ENCODE assay signal across 18 cellular contexts in the genomic region with DNA sequence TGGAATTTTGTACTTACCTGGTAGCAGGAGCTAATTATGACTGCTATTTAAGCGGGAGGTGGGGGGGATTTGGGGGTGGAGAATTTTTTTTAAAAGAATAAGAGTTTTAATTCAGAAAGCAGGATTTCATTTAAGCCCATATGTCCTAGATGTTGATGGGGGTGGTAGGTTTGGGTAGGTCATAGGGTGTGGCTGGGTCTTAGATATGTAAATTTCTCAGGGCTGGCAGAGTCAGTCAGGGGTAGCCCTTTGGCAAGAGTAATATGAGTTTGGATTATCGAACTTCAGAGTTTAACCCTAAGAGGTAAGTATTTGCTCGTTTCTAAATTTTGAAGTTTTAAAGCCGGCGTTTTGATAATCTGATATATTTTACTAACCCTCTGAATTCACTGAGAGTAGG. TPM values are rescaled to one million over a fixed set of nuclear protein-coding genes. Genes with fewer than 3 reads are reported as not detected.
A peak's percentile ranks its signal among the peaks of the same experiment; 100 is the strongest.
DNase-seq lines count a peak whose midpoint lies in the region; ATAC-seq and TF ChIP-seq lines count a peak whose summit lies in the region.
"Had no signal": no experiment of that assay in that cellular context is flagged by ENCODE, and none has a peak within 500 bp of the region (broad histone marks: within the 10 kb centered on the region; RNA-seq: fewer than 3 reads in every experiment).

No MANE protein-coding gene starts in this region.

- BruUV-seq in Caco-2 (replicated peaks; lab: Mats Ljungman, UMichigan) = no TSS peak

- no peaks in the 10 kb centered on the region for H3K27me3 Mint-ChIP-seq in activated T-cell treated with anti-CD3 and anti-CD28 coated beads, Interleukin-2, amount 50 U/mL, for 24 hours
- H3K27me3 Mint-ChIP-seq in activated T-cell treated with anti-CD3 and anti-CD28 coated beads, Interleukin-2, amount 50 U/mL, for 4 hours (ENCODE audit: low read depth) = no peaks in the 10 kb centered on the region
- no peaks in the 10 kb centered on the region for H3K27me3 Mint-ChIP-seq in Caco-2 (ENCODE audit: insufficient read depth, unreplicated experiment)
- no peaks in the 10 kb centered on the region for H3K27me3 Mint-ChIP-seq in WTC11 (ENCODE audit: low read depth)
- no peaks in the 10 kb centered on the region for H3K27me3 Mint-ChIP-seq in nephron progenitor cell (ENCODE audit: low read depth, poor library complexity)

- H3K9me3 Mint-ChIP-seq in activated T-cell treated with anti-CD3 and anti-CD28 coated beads, Interleukin-2, amount 50 U/mL, for 24 hours = no peaks in the 10 kb centered on the region
- no peaks in the 10 kb centered on the region for H3K9me3 Mint-ChIP-seq in activated T-cell treated with anti-CD3 and anti-CD28 coated beads, Interleukin-2, amount 50 U/mL, for 4 hours
- H3K9me3 Mint-ChIP-seq in Caco-2 (ENCODE audit: unreplicated experiment) (no peaks in the 10 kb centered on the region), WTC11 (no peaks in the 10 kb centered on the region), nephron progenitor cell (no peaks in the 10 kb centered on the region)

- H3K36me3 ChIP-seq in Caco-2 (ENCODE audit: control insufficient read depth, insufficient read depth, low read length) = no peaks in the 10 kb centered on the region

- peaks cover 52% of the 10 kb centered on the region for H3K36me3 Mint-ChIP-seq in activated T-cell treated with anti-CD3 and anti-CD28 coated beads, Interleukin-2, amount 50 U/mL, for 24 hours (ENCODE audit: low read depth)
- peaks cover 27% of the 10 kb centered on the region for H3K36me3 Mint-ChIP-seq in activated T-cell treated with anti-CD3 and anti-CD28 coated beads, Interleukin-2, amount 50 U/mL, for 4 hours (ENCODE audit: insufficient read depth)
- H3K36me3 Mint-ChIP-seq in Caco-2 (ENCODE audit: insufficient read depth, unreplicated experiment) = peaks cover 39% of the 10 kb centered on the region
- H3K36me3 Mint-ChIP-seq in WTC11 = peaks cover 20% of the 10 kb centered on the region
- peaks cover 25% of the 10 kb centered on the region for H3K36me3 Mint-ChIP-seq in nephron progenitor cell (ENCODE audit: low read depth)

- CTCF ChIA-PET in Caco-2 (lab: Charles Lee) = interaction anchor here (1.0 kb wide), 1 partner anchor 8 kb away, joined by 4 read pairs; no protein-coding TSS in a partner anchor
- CTCF ChIA-PET in WTC11 (lab: Charles Lee) = interaction anchor here (0.8 to 0.9 kb wide), 2 partner anchors 15 to 66 kb away, joined by 4 read pairs; no protein-coding TSS in a partner anchor

- no peak for DNase-seq in activated T-cell treated with anti-CD3 and anti-CD28 coated beads, Interleukin-2, amount 50 U/mL, for 24 hours
- DNase-seq in activated T-cell treated with anti-CD3 and anti-CD28 coated beads, Interleukin-2, amount 50 U/mL, for 4 hours = no peak
- DNase-seq in Caco-2 (no peak), WTC11 (ENCODE audit: low spot score) (no peak), nephron progenitor cell (no peak), RPMI8226 (no peak), GM20000 (ENCODE audit: low spot score) (no peak)
- DNase-seq: Calu3, DMS79 treated with DMSO at 0.1 percent for 48 hours, MM.1S, NCI-H1105 treated with DMSO at 0.1 percent for 48 hours, NCI-H187, NCI-H2171, NCI-H446 treated with DMSO at 0.1 percent for 48 hours, NCI-H82, SHP77 had no signal

- peaks cover 20% of the 10 kb centered on the region for H3K4me1 ChIP-seq in Caco-2

- intact Hi-C loops in Caco-2 (cut with micrococcal nuclease; ENCODE audit: unreplicated experiment) = loop anchor here (2.0 kb wide), 1 partner anchor 36 kb away; the partner anchor contains the start of gene COX18

- peak overlapping the region; percentile 20 for H3K4me3 ChIP-seq in Caco-2 (ENCODE audit: low read depth, low read length)

- POLR2A ChIA-PET in Caco-2 (lab: Charles Lee) (interaction anchor here (0.9 to 1.6 kb wide), 2 partner anchors 37 to 154 kb away, joined by 4 to 15 read pairs; partner anchors contain the start of gene ANKRD17), WTC11 (lab: Charles Lee) (no interaction called here)

- H3K4me3 Mint-ChIP-seq in activated T-cell treated with anti-CD3 and anti-CD28 coated beads, Interleukin-2, amount 50 U/mL, for 24 hours = no peak overlapping the region
- no peak overlapping the region for H3K4me3 Mint-ChIP-seq in activated T-cell treated with anti-CD3 and anti-CD28 coated beads, Interleukin-2, amount 50 U/mL, for 4 hours
- H3K4me3 Mint-ChIP-seq in Caco-2 (ENCODE audit: unreplicated experiment) (peak overlapping the region; percentile 69), WTC11 (no peak overlapping the region), nephron progenitor cell (no peak overlapping the region)

- H3K27me3 ChIP-seq in Caco-2 (replicated peaks; ENCODE audit: control insufficient read depth, insufficient read depth, low read length) = no peaks in the 10 kb centered on the region

- TF ChIP-seq CTCF in Caco-2 (IDR thresholded peaks at IDR 0.05; ENCODE audit: insufficient read depth in 1 of 2, low read depth in 1 of 2, low read length in 1 of 2, severe bottlenecking in 1 of 2, unreplicated experiment in 1 of 2) (no peak), WTC11 (IDR thresholded peaks at IDR 0.05) (no peak), nephron progenitor cell (IDR thresholded peaks at IDR 0.05) (no peak), GM20000 (IDR thresholded peaks at IDR 0.05; ENCODE audit: extremely low read depth, missing control alignments) (no peak)

- H3K4me1 Mint-ChIP-seq in activated T-cell treated with anti-CD3 and anti-CD28 coated beads, Interleukin-2, amount 50 U/mL, for 24 hours (ENCODE audit: low read depth) = peaks cover 18% of the 10 kb centered on the region
- peaks cover 10% of the 10 kb centered on the region for H3K4me1 Mint-ChIP-seq in activated T-cell treated with anti-CD3 and anti-CD28 coated beads, Interleukin-2, amount 50 U/mL, for 4 hours (ENCODE audit: low read depth)
- H3K4me1 Mint-ChIP-seq in Caco-2 (ENCODE audit: low read depth, unreplicated experiment) (peaks cover 24% of the 10 kb centered on the region), WTC11 (peaks cover 19% of the 10 kb centered on the region), nephron progenitor cell (peaks cover 5% of the 10 kb centered on the region)

- ATAC-seq in activated T-cell treated with anti-CD3 and anti-CD28 coated beads, Interleukin-2, amount 50 U/mL, for 4 hours = no peak
- ATAC-seq in WTC11 = peak; percentile 70
- ATAC-seq in HG03039 (IDR thresholded peaks at IDR 0.05; ENCODE audit: unreplicated experiment) = no peak
- ATAC-seq: Panc1 had no signal

- H3K27ac Mint-ChIP-seq in activated T-cell treated with anti-CD3 and anti-CD28 coated beads, Interleukin-2, amount 50 U/mL, for 24 hours = peak overlapping the region; percentile 86
- peak overlapping the region; percentile 85 for H3K27ac Mint-ChIP-seq in Caco-2 (ENCODE audit: unreplicated experiment)
- H3K27ac Mint-ChIP-seq in WTC11 = no peak overlapping the region; the same call in 1 of the 2 replicates
- peak overlapping the region; percentile 66 for H3K27ac Mint-ChIP-seq in nephron progenitor cell

- H3K9me3 ChIP-seq in Caco-2 = no peaks in the 10 kb centered on the region

TF ChIP-seq in WTC11, 78 proteins besides CTCF, POLR2A, EP300 and RAD21:
- no peak for TF ChIP-seq NR3C1 (CRISPR knock-in tag; conservative IDR thresholded peaks at IDR 0.05; ENCODE audit: low read depth)
- no peak for TF ChIP-seq KAT7 (CRISPR knock-in tag; IDR thresholded peaks at IDR 0.05; ENCODE audit: borderline replicate concordance)
- TF ChIP-seq, protein P1, sequence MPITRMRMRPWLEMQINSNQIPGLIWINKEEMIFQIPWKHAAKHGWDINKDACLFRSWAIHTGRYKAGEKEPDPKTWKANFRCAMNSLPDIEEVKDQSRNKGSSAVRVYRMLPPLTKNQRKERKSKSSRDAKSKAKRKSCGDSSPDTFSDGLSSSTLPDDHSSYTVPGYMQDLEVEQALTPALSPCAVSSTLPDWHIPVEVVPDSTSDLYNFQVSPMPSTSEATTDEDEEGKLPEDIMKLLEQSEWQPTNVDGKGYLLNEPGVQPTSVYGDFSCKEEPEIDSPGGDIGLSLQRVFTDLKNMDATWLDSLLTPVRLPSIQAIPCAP (CRISPR knock-in tag; IDR thresholded peaks at IDR 0.05) = no peak
- no peak for TF ChIP-seq CREM (CRISPR knock-in tag; IDR thresholded peaks at IDR 0.05)
- TF ChIP-seq ESRRA (CRISPR knock-in tag; IDR thresholded peaks at IDR 0.05; ENCODE audit: borderline replicate concordance) = no peak
- no peak for TF ChIP-seq RORB (CRISPR knock-in tag; IDR thresholded peaks at IDR 0.05)
- TF ChIP-seq FOXJ3 (CRISPR knock-in tag; IDR thresholded peaks at IDR 0.05; ENCODE audit: borderline replicate concordance) = no peak
- TF ChIP-seq SMAD3 (CRISPR knock-in tag; IDR thresholded peaks at IDR 0.05; ENCODE audit: borderline replicate concordance) = no peak
- TF ChIP-seq GTF2I (CRISPR knock-in tag; conservative IDR thresholded peaks at IDR 0.05) = no peak
- TF ChIP-seq, protein P2, sequence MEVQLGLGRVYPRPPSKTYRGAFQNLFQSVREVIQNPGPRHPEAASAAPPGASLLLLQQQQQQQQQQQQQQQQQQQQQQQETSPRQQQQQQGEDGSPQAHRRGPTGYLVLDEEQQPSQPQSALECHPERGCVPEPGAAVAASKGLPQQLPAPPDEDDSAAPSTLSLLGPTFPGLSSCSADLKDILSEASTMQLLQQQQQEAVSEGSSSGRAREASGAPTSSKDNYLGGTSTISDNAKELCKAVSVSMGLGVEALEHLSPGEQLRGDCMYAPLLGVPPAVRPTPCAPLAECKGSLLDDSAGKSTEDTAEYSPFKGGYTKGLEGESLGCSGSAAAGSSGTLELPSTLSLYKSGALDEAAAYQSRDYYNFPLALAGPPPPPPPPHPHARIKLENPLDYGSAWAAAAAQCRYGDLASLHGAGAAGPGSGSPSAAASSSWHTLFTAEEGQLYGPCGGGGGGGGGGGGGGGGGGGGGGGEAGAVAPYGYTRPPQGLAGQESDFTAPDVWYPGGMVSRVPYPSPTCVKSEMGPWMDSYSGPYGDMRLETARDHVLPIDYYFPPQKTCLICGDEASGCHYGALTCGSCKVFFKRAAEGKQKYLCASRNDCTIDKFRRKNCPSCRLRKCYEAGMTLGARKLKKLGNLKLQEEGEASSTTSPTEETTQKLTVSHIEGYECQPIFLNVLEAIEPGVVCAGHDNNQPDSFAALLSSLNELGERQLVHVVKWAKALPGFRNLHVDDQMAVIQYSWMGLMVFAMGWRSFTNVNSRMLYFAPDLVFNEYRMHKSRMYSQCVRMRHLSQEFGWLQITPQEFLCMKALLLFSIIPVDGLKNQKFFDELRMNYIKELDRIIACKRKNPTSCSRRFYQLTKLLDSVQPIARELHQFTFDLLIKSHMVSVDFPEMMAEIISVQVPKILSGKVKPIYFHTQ (CRISPR knock-in tag; IDR thresholded peaks at IDR 0.05) = no peak

RNA-seq across cellular contexts. Expression of gene COX18, which starts 35.2 kb away (rescaled TPM):
- 10 to 100 TPM; 22.1 to 25.2 (median 23.0) TPM for total RNA-seq in activated T-cell treated with anti-CD3 and anti-CD28 coated beads, Interleukin-2, amount 50 U/mL, for 4 hours
- total RNA-seq in Caco-2 (2022) = 11.6 and 12.2 TPM in 2 replicates
- total RNA-seq in WTC11 (2021) = 26.9 to 28.9 TPM (median 28.3 TPM) in 3 replicates
